In the genomic region with DNA sequence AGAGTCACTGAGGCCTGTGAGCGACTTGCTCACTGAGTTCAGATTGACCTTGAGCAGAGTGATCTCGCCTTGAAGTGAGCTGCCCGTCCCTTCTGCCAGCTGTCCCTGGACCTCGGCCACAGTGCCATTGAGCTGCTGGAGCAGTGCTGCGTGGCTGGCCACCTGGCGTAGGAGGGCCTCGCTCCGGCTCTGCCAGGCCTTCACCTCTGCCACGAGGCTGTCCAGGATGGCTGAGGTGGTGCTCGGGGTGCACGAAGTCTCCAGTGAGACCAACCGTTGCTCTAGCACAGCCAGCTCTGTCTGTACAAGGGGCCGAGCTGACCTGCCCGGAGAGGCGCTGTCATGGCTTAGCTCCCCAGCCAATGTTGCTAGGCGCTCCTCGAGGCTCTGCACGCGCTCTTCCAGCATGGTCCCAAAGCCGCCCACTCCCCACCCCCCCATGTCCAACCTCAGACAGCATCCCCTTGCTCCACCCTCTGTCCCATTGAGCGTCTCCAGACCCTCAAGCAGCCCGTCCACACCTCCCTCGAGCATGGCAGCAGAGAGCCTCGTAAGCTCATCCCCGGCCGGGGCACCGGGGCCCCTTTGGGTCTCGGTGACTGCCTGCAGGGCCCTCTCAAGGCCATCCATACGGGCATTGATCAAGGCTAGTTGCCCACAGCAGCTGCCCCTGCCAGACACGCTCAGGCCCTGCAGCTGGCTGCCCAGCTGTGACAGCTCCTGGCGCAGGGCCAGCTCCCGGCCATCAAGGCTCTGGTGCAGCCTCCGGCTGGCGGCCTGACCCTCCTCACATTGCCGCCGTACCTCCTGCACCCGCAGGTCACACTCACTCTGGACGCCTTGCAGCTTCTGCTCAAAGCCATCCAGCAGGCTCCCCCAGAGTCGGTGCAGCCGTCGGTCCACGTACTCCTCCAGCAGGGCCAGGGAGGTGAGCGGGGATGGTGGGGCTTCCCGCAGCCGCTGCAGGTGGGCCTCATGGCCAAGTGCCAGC, we compare ENCODE assay signal across 2 cellular contexts.
TF ChIP-seq lines count a peak whose summit lies in the region.

No MANE protein-coding gene starts in this region.

TF ChIP-seq in IMR-90, 13 proteins besides CTCF, POLR2A, EP300 and RAD21:
- no peak for TF ChIP-seq MAZ (IDR thresholded peaks at IDR 0.05; ENCODE audit: borderline replicate concordance, low read depth, low read length)
- TF ChIP-seq, protein P1, sequence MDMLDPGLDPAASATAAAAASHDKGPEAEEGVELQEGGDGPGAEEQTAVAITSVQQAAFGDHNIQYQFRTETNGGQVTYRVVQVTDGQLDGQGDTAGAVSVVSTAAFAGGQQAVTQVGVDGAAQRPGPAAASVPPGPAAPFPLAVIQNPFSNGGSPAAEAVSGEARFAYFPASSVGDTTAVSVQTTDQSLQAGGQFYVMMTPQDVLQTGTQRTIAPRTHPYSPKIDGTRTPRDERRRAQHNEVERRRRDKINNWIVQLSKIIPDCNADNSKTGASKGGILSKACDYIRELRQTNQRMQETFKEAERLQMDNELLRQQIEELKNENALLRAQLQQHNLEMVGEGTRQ (IDR thresholded peaks at IDR 0.05; ENCODE audit: low read depth, low read length), result no peak
- no peak for TF ChIP-seq NFE2L2 (IDR thresholded peaks at IDR 0.05; ENCODE audit: low read depth, low read length)
- no peak for TF ChIP-seq FOS (IDR thresholded peaks at IDR 0.05; ENCODE audit: low read depth, low read length)
- TF ChIP-seq, protein P2, sequence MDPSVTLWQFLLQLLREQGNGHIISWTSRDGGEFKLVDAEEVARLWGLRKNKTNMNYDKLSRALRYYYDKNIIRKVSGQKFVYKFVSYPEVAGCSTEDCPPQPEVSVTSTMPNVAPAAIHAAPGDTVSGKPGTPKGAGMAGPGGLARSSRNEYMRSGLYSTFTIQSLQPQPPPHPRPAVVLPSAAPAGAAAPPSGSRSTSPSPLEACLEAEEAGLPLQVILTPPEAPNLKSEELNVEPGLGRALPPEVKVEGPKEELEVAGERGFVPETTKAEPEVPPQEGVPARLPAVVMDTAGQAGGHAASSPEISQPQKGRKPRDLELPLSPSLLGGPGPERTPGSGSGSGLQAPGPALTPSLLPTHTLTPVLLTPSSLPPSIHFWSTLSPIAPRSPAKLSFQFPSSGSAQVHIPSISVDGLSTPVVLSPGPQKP (IDR thresholded peaks at IDR 0.05; ENCODE audit: borderline replicate concordance, low read depth, low read length), result no peak
- no peak for TF ChIP-seq RFX5 (IDR thresholded peaks at IDR 0.05; ENCODE audit: low read depth, low read length)
- TF ChIP-seq BHLHE40 (IDR thresholded peaks at IDR 0.05; ENCODE audit: low read depth, low read length), result no peak
- no peak for TF ChIP-seq MXI1 (IDR thresholded peaks at IDR 0.05; ENCODE audit: borderline replicate concordance, low read depth, low read length)
- TF ChIP-seq CEBPB (IDR thresholded peaks at IDR 0.05; ENCODE audit: low read depth, low read length), result no peak
- no peak for TF ChIP-seq MAFK (IDR thresholded peaks at IDR 0.05; ENCODE audit: low read depth, low read length)

TF ChIP-seq in K562, 482 proteins besides CTCF, POLR2A, EP300 and RAD21:
- TF ChIP-seq NFIC (IDR thresholded peaks at IDR 0.05) (peak; percentile 86), POLR2G (IDR thresholded peaks at IDR 0.05; ENCODE audit: low read depth, low read length) (peak; percentile 71), IFI16 (CRISPR knock-in tag; IDR thresholded peaks at IDR 0.05) (no peak)
